ENCODE assay signal across 1 cellular context in the genomic region with DNA sequence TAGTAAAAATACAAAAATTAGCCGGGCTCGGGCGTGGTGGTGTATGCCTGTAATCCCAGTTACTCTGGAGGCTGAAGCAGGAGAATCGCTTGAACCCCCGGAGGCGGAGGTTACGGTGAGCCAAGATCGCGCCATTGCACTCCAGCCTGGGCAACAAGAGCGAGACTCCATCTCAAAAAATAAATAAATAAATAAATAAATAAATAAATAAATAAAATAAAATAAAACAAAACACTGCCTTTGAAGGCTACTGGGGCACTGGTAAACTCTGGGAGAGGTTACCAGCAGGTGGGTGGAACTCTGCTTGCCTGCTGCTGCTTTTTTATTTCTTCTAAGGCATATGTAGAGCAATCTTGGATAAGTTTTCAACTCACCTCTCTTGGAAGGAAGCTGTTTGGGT.
TF ChIP-seq lines count a peak whose summit lies in the region.

No MANE protein-coding gene starts in this region.

TF ChIP-seq in HEK293, 187 proteins besides CTCF, POLR2A, EP300 and RAD21 (continued from another document):
- TF ChIP-seq, protein P1, sequence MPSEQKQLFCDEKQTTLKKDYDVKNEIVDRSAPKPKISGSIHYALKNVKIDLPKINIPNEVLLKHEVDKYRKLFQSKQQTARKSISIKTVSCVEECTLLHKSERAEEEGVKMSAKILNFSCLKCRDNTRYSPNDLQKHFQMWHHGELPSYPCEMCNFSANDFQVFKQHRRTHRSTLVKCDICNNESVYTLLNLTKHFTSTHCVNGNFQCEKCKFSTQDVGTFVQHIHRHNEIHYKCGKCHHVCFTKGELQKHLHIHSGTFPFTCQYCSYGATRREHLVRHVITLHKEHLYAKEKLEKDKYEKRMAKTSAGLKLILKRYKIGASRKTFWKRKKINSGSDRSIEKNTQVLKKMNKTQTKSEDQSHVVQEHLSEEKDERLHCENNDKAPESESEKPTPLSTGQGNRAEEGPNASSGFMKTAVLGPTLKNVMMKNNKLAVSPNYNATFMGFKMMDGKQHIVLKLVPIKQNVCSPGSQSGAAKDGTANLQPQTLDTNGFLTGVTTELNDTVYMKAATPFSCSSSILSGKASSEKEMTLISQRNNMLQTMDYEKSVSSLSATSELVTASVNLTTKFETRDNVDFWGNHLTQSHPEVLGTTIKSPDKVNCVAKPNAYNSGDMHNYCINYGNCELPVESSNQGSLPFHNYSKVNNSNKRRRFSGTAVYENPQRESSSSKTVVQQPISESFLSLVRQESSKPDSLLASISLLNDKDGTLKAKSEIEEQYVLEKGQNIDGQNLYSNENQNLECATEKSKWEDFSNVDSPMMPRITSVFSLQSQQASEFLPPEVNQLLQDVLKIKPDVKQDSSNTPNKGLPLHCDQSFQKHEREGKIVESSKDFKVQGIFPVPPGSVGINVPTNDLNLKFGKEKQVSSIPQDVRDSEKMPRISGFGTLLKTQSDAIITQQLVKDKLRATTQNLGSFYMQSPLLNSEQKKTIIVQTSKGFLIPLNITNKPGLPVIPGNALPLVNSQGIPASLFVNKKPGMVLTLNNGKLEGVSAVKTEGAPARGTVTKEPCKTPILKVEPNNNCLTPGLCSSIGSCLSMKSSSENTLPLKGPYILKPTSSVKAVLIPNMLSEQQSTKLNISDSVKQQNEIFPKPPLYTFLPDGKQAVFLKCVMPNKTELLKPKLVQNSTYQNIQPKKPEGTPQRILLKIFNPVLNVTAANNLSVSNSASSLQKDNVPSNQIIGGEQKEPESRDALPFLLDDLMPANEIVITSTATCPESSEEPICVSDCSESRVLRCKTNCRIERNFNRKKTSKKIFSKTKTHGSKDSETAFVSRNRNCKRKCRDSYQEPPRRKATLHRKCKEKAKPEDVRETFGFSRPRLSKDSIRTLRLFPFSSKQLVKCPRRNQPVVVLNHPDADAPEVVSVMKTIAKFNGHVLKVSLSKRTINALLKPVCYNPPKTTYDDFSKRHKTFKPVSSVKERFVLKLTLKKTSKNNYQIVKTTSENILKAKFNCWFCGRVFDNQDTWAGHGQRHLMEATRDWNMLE (tag by site-specific recombination; conservative IDR thresholded peaks at IDR 0.05; ENCODE audit: low read depth): peak; percentile 95
- TF ChIP-seq ZNF426 (tag by site-specific recombination; IDR thresholded peaks at IDR 0.05) (peak; percentile 88), ZNF292 (tag by site-specific recombination; IDR thresholded peaks at IDR 0.05; ENCODE audit: borderline replicate concordance, low read depth) (peak; percentile 62; the same call in 1 of the 2 replicates), ZNF629 (tag by site-specific recombination; IDR thresholded peaks at IDR 0.05) (peak; percentile 68), ZNF404 (tag by site-specific recombination; IDR thresholded peaks at IDR 0.05) (0 out of 2 replicates have a peak, but pooled peaks have one; percentile 10), ZNF558 (tag by site-specific recombination; IDR thresholded peaks at IDR 0.05) (peak; percentile 84), ZNF138 (tag by site-specific recombination; IDR thresholded peaks at IDR 0.05; ENCODE audit: borderline replicate concordance) (0 out of 2 replicates have a peak, but pooled peaks have one; percentile 23), ZNF664 (tag by site-specific recombination; IDR thresholded peaks at IDR 0.05) (peak; percentile 72), ZNF529 (tag by site-specific recombination; IDR thresholded peaks at IDR 0.05; ENCODE audit: insufficient replicate concordance) (peak; percentile 77), ZNF555 (tag by site-specific recombination; conservative IDR thresholded peaks at IDR 0.05) (peak; percentile 85), ZNF791 (tag by site-specific recombination; IDR thresholded peaks at IDR 0.05) (peak; percentile 44; the same call in 1 of the 2 replicates), ZNF394 (tag by site-specific recombination; IDR thresholded peaks at IDR 0.05; ENCODE audit: borderline replicate concordance) (peak; percentile 97), GFI1B (tag by site-specific recombination; IDR thresholded peaks at IDR 0.05) (0 out of 2 replicates have a peak, but pooled peaks have one; percentile 29), ZNF501 (tag by site-specific recombination; IDR thresholded peaks at IDR 0.05) (0 out of 2 replicates have a peak, but pooled peaks have one; percentile 27), ZNF19 (tag by site-specific recombination; IDR thresholded peaks at IDR 0.05; ENCODE audit: low read depth) (0 out of 2 replicates have a peak, but pooled peaks have one; percentile 29), ZNF433 (tag by site-specific recombination; IDR thresholded peaks at IDR 0.05; ENCODE audit: low read depth) (peak; percentile 76), ZBTB8A (tag by site-specific recombination; IDR thresholded peaks at IDR 0.05) (peak; percentile 85)
- TF ChIP-seq, protein P2, sequence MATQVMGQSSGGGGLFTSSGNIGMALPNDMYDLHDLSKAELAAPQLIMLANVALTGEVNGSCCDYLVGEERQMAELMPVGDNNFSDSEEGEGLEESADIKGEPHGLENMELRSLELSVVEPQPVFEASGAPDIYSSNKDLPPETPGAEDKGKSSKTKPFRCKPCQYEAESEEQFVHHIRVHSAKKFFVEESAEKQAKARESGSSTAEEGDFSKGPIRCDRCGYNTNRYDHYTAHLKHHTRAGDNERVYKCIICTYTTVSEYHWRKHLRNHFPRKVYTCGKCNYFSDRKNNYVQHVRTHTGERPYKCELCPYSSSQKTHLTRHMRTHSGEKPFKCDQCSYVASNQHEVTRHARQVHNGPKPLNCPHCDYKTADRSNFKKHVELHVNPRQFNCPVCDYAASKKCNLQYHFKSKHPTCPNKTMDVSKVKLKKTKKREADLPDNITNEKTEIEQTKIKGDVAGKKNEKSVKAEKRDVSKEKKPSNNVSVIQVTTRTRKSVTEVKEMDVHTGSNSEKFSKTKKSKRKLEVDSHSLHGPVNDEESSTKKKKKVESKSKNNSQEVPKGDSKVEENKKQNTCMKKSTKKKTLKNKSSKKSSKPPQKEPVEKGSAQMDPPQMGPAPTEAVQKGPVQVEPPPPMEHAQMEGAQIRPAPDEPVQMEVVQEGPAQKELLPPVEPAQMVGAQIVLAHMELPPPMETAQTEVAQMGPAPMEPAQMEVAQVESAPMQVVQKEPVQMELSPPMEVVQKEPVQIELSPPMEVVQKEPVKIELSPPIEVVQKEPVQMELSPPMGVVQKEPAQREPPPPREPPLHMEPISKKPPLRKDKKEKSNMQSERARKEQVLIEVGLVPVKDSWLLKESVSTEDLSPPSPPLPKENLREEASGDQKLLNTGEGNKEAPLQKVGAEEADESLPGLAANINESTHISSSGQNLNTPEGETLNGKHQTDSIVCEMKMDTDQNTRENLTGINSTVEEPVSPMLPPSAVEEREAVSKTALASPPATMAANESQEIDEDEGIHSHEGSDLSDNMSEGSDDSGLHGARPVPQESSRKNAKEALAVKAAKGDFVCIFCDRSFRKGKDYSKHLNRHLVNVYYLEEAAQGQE (tag by site-specific recombination; IDR thresholded peaks at IDR 0.05): peak; percentile 65
- TF ChIP-seq, protein P3, sequence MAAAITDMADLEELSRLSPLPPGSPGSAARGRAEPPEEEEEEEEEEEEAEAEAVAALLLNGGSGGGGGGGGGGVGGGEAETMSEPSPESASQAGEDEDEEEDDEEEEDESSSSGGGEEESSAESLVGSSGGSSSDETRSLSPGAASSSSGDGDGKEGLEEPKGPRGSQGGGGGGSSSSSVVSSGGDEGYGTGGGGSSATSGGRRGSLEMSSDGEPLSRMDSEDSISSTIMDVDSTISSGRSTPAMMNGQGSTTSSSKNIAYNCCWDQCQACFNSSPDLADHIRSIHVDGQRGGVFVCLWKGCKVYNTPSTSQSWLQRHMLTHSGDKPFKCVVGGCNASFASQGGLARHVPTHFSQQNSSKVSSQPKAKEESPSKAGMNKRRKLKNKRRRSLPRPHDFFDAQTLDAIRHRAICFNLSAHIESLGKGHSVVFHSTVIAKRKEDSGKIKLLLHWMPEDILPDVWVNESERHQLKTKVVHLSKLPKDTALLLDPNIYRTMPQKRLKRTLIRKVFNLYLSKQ (tag by site-specific recombination; IDR thresholded peaks at IDR 0.05; ENCODE audit: borderline replicate concordance): 0 out of 2 replicates have a peak, but pooled peaks have one; percentile 39
- TF ChIP-seq, protein P4, sequence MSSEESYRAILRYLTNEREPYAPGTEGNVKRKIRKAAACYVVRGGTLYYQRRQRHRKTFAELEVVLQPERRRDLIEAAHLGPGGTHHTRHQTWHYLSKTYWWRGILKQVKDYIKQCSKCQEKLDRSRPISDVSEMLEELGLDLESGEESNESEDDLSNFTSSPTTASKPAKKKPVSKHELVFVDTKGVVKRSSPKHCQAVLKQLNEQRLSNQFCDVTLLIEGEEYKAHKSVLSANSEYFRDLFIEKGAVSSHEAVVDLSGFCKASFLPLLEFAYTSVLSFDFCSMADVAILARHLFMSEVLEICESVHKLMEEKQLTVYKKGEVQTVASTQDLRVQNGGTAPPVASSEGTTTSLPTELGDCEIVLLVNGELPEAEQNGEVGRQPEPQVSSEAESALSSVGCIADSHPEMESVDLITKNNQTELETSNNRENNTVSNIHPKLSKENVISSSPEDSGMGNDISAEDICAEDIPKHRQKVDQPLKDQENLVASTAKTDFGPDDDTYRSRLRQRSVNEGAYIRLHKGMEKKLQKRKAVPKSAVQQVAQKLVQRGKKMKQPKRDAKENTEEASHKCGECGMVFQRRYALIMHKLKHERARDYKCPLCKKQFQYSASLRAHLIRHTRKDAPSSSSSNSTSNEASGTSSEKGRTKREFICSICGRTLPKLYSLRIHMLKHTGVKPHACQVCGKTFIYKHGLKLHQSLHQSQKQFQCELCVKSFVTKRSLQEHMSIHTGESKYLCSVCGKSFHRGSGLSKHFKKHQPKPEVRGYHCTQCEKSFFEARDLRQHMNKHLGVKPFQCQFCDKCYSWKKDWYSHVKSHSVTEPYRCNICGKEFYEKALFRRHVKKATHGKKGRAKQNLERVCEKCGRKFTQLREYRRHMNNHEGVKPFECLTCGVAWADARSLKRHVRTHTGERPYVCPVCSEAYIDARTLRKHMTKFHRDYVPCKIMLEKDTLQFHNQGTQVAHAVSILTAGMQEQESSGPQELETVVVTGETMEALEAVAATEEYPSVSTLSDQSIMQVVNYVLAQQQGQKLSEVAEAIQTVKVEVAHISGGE (tag by site-specific recombination; conservative IDR thresholded peaks at IDR 0.05; ENCODE audit: low read depth): peak; percentile 82
